Comparison of ENCODE assay signal across 32 cellular contexts in genomic region chr5:55895276-55895675, GRCh38. TPM values are rescaled to one million over a fixed set of nuclear protein-coding genes. Genes with fewer than 3 reads are reported as not detected.
"Had no signal": no experiment of that assay in that cellular context is flagged by ENCODE, and none has a peak within 500 bp of the region (broad histone marks: within the 10 kb centered on the region; RNA-seq: fewer than 3 reads in every experiment).

No MANE protein-coding gene starts in this region.

- H3K27ac Mint-ChIP-seq: mesothelial cell of epicardium; natural killer cell; nephron progenitor cell; neural progenitor cell; stimulated activated effector memory CD8-positive, alpha-beta T cell treated with anti-CD3 and anti-CD28 coated beads, Interleukin-12 subunit alpha, Interleukin-12 subunit beta, amount 100 ng/mL, for 72 hours; stimulated activated naive CD8-positive, alpha-beta T cell treated with anti-CD3 and anti-CD28 coated beads, Interleukin-15, Interleukin-2, amounts not matched to agents 100 ng/mL and 50 ng/mL, for 24 hours had no signal

- H2AFZ ChIP-seq: hepatocyte, neural progenitor cell had no signal

- H3K4me3 ChIP-seq: hepatocyte, left ventricle myocardium inferior, lung, neural progenitor cell, ovary, prostate gland, skin epidermis, suprapubic skin, thoracic aorta, tibial artery, upper lobe of right lung had no signal

- ATAC-seq: natural killer cell; right cardiac atrium; sciatic nerve; stimulated activated effector memory CD8-positive, alpha-beta T cell treated with anti-CD3 and anti-CD28 coated beads, Interleukin-12 subunit alpha, Interleukin-12 subunit beta, amount 100 ng/mL, for 72 hours; upper lobe of right lung had no signal

- DNase-seq: islet precursor cell; left ventricle myocardium inferior; mesendoderm; naive B cell; natural killer cell; nephron progenitor cell; occipital lobe; ovary; retina; right cardiac atrium; stimulated activated CD4-positive, alpha-beta T cell treated with anti-CD3 and anti-CD28 coated beads, Interleukin-12 subunit alpha, Interleukin-12 subunit beta, amount 100 ng/mL, for 4 hours; stimulated activated CD4-positive, alpha-beta T cell treated with anti-CD3 and anti-CD28 coated beads, Interleukin-15, amount 100 ng/mL, for 24 hours; stimulated activated CD4-positive, alpha-beta T cell treated with anti-CD3 and anti-CD28 coated beads, Interleukin-2, amount 100 ng/mL, for 24 hours; stimulated activated CD4-positive, alpha-beta T cell treated with anti-CD3 and anti-CD28 coated beads, Interleukin-4, amount 100 ng/mL, for 1 hour; stimulated activated naive CD4-positive, alpha-beta T cell; tibial artery; trophoblast cell; upper lobe of right lung had no signal

- H3K4me1 ChIP-seq: left ventricle myocardium inferior, neural progenitor cell, prostate gland, upper lobe of right lung had no signal

- H3K4me3 Mint-ChIP-seq: mesothelial cell of epicardium; naive B cell; natural killer cell; nephron progenitor cell; neural progenitor cell; stimulated activated effector memory CD8-positive, alpha-beta T cell treated with anti-CD3 and anti-CD28 coated beads, Interleukin-12 subunit alpha, Interleukin-12 subunit beta, amount 100 ng/mL, for 72 hours; stimulated activated naive CD8-positive, alpha-beta T cell treated with anti-CD3 and anti-CD28 coated beads, Interleukin-15, Interleukin-2, amounts not matched to agents 100 ng/mL and 50 ng/mL, for 24 hours had no signal

- H3K27ac ChIP-seq: hepatocyte, left ventricle myocardium inferior, neural progenitor cell, neutrophil, ovary, prostate gland, skin epidermis, suprapubic skin, thoracic aorta, tibial artery, upper lobe of right lung had no signal

- H3K36me3 ChIP-seq: left ventricle myocardium inferior, neural progenitor cell, neutrophil, ovary, prostate gland, suprapubic skin, thoracic aorta, tibial artery, upper lobe of right lung had no signal

- H3K4me1 Mint-ChIP-seq: naive B cell, nephron progenitor cell, neural progenitor cell had no signal

- H3K9me3 Mint-ChIP-seq: mesothelial cell of epicardium; natural killer cell; stimulated activated effector memory CD8-positive, alpha-beta T cell treated with anti-CD3 and anti-CD28 coated beads, Interleukin-12 subunit alpha, Interleukin-12 subunit beta, amount 100 ng/mL, for 72 hours; stimulated activated naive CD8-positive, alpha-beta T cell treated with anti-CD3 and anti-CD28 coated beads, Interleukin-15, Interleukin-2, amounts not matched to agents 100 ng/mL and 50 ng/mL, for 24 hours had no signal

- H3K36me3 Mint-ChIP-seq: mesothelial cell of epicardium, naive B cell, natural killer cell, neural progenitor cell had no signal

- H3K9ac ChIP-seq: neural progenitor cell had no signal

- H3K27me3 ChIP-seq: hepatocyte, neural progenitor cell, ovary, suprapubic skin, tibial artery, upper lobe of right lung had no signal

- H3K79me2 ChIP-seq: hepatocyte had no signal

- FAIRE-seq: urothelium cell line had no signal

- H3K9me3 ChIP-seq: neutrophil, ovary, prostate gland, suprapubic skin, thoracic aorta, tibial artery, upper lobe of right lung had no signal

- H3K4me2 ChIP-seq: hepatocyte, neural progenitor cell had no signal

RNA-seq across cellular contexts. Expression of gene IL31RA, which starts 44.1 kb away (rescaled TPM):
- total RNA-seq: mesothelial cell of epicardium, natural killer cell, right cardiac atrium, sciatic nerve, subcutaneous adipose tissue had no signal
